ENCODE assay signal across 10 cellular contexts in genomic region chr12:63319386-63319785, GRCh38.
DNase-seq lines count a peak whose midpoint lies in the region; ATAC-seq, FAIRE-seq and TF ChIP-seq lines count a peak whose summit lies in the region.
"Had no signal": no experiment of that assay in that cellular context is flagged by ENCODE, and none has a peak within 500 bp of the region (broad histone marks: within the 10 kb centered on the region; RNA-seq: fewer than 3 reads in every experiment).

No MANE protein-coding gene starts in this region.

- peak; percentile 90 for ATAC-seq in GM18907 (IDR thresholded peaks at IDR 0.05; ENCODE audit: unreplicated experiment)
- ATAC-seq in HG03175 (IDR thresholded peaks at IDR 0.05; ENCODE audit: unreplicated experiment) = peak; percentile 63
- ATAC-seq: right cardiac atrium had no signal

- peak; percentile 40 for DNase-seq in A172 (ENCODE audit: low spot score)
- no peak for DNase-seq in WERI-Rb-1
- no peak for DNase-seq in activated CD8-positive, alpha-beta memory T cell treated with anti-CD3 and anti-CD28 coated beads for 24 hours
- DNase-seq in GM12892 (ENCODE audit: insufficient read length) = no peak
- no peak for DNase-seq in DMS79 treated with DMSO at 0.1 percent for 48 hours (lab: John Stamatoyannopoulos, UW)
- no peak for DNase-seq in NCI-H1694 treated with DMSO at 0.1 percent for 48 hours (lab: John Stamatoyannopoulos, UW)
- DNase-seq: CD4-positive, alpha-beta T cell; right cardiac atrium had no signal

- H3K27ac ChIP-seq in WERI-Rb-1 = no peak overlapping the region

- H3K4me3 ChIP-seq in WERI-Rb-1 (ENCODE audit: low read depth, low read length) = no peak overlapping the region

- no peaks in the 10 kb centered on the region for H3K36me3 ChIP-seq in WERI-Rb-1

- TF ChIP-seq POLR2A in GM12892 (IDR thresholded peaks at IDR 0.05; ENCODE audit: low read depth, low read length) = no peak

- no peaks in the 10 kb centered on the region for H3K27me3 ChIP-seq in WERI-Rb-1 (ENCODE audit: insufficient read depth, low read depth, severe bottlenecking)

- no peaks in the 10 kb centered on the region for H3K9me3 ChIP-seq in WERI-Rb-1 (ENCODE audit: severe bottlenecking)

- TF ChIP-seq CTCF in WERI-Rb-1 (IDR thresholded peaks at IDR 0.05; ENCODE audit: low read depth, low read length) = peak; percentile 37; the same call in 1 of the 2 replicates

- no peak for FAIRE-seq in GM12892 (lab: Jason Lieb, UNC)
